ENCODE assay signal across 20 cellular contexts in the genomic region with DNA sequence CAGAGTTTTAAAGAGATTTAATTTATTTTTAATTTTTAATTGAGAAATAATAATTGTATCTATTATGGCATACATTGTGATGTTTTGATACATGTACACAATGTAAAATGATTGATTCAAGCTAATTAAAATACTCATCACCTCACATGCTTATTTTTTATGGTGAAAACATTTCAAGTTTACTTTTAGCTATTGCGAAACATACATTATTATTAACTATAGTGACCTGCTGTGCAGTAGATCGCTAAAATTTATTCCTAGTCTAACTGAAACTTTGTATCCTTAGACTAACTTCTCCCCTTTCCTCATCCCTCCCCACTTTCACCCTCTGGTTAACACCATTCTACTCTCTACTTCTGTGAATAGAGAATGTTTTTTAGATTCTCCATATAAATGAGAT.
"Had no signal": no experiment of that assay in that cellular context is flagged by ENCODE, and none has a peak within 500 bp of the region (broad histone marks: within the 10 kb centered on the region; RNA-seq: fewer than 3 reads in every experiment).

No MANE protein-coding gene starts in this region.

- H3K36me3 ChIP-seq: colonic mucosa, gastrocnemius medialis, heart right ventricle, lower lobe of right lung had no signal

- DNase-seq: colonic mucosa; cortex of kidney; effector CD8-positive, alpha-beta T cell; foreskin keratinocyte; gastrocnemius medialis; glutamatergic neuron; head of caudate nucleus; heart right ventricle; hippocampal formation; left cardiac atrium; left lung; left ventricle myocardium superior; lower lobe of right lung; mesenchymal stem cell; mucosa of descending colon; naive B cell had no signal

- H3K4me1 ChIP-seq: colonic mucosa, esophagus muscularis mucosa, foreskin keratinocyte, gastrocnemius medialis, heart right ventricle, left lung, lower lobe of right lung had no signal

- H3K4me3 ChIP-seq: colonic mucosa, esophagus muscularis mucosa, gastrocnemius medialis, heart right ventricle, left lung, lower lobe of right lung, mucosa of descending colon had no signal

- FAIRE-seq: endothelial cell of umbilical vein, islet of Langerhans, keratinocyte had no signal

- H3K27me3 ChIP-seq: colonic mucosa, esophagus muscularis mucosa, foreskin keratinocyte, gastrocnemius medialis, heart right ventricle, left lung had no signal

- H3K9me3 ChIP-seq: colonic mucosa, esophagus muscularis mucosa, gastrocnemius medialis, lower lobe of right lung, mucosa of descending colon had no signal

- H3K27ac ChIP-seq: colonic mucosa, esophagus muscularis mucosa, foreskin keratinocyte, gastrocnemius medialis, heart right ventricle, left lung, lower lobe of right lung had no signal

- ATAC-seq: foreskin keratinocyte, gastrocnemius medialis, heart right ventricle, left cardiac atrium, left lung, left ventricle myocardium superior, lower lobe of right lung, mucosa of descending colon had no signal
